ENCODE assay signal across 8 cellular contexts in the genomic region with DNA sequence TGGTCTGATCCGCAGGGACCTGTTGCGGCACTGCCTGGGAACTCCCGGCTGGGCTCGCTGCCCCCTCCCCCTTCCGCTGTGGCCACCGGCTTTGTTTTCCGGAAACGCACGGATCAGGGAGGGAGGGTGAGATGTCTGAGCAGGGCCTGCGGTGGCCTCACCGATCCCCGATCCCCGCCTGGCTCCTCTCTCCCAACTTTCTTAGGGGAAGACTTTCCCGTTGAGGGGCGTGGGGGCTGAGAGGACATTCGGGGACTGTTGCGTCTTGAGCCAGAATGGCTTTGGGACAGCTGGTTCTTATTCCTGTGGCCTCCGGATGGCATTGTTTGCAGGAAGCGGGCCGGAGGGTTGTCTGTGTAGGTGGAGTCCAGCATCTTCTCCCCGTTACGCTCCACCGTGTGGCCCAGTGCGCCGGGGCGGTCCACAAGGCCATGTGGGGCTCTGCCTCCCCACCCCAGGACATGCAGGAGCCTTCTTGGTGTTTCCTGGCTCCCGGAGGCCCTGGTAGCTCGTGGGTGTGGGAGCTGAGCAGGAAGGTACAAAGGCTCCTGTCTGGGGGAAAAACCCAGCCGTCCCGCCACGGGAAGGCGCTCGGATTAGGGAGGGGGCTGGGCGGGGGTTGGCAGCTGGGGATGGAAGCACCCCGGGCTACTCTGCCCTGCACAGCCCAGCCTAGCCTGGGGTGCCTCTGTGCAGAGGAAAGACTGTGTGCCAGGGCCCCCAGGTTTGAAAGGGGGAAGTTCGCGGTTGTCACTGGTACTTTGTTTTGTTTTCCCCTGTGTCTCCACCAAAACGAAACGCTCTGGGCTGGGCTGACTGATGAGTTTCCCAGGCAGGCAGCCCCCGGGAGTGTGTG. TPM values are rescaled to one million over a fixed set of nuclear protein-coding genes. Genes with fewer than 3 reads are reported as not detected.
DNase-seq lines count a peak whose midpoint lies in the region; ATAC-seq and TF ChIP-seq lines count a peak whose summit lies in the region.

No MANE protein-coding gene starts in this region.

- H3K4me3 ChIP-seq in KMS-11 (IDR thresholded peaks at IDR 0.05; ENCODE audit: insufficient read depth, low read depth, low read length): no peak overlapping the region
- H3K4me3 ChIP-seq in left ventricle myocardium inferior: peak overlapping the region; percentile 81
- peak overlapping the region; percentile 64 to 73 for H3K4me3 ChIP-seq in uterus

- peak overlapping the region; percentile 74 for H3K9ac ChIP-seq in KMS-11

- peak overlapping the region; percentile 85 for H3K27ac ChIP-seq in KMS-11
- peak overlapping the region; percentile 99 for H3K27ac ChIP-seq in left ventricle myocardium inferior (replicated peaks)
- H3K27ac ChIP-seq in uterus: peak overlapping the region; percentile 73 to 95

- peak; percentile 88 for DNase-seq in GM10266 (ENCODE audit: extremely low spot score)
- DNase-seq in T-helper 1 cell: peak; percentile 77 to 80 (median 79)
- peak in 33 of 56 donors; percentile 19 to 65 (median 38) for DNase-seq in amygdala (lab: John Stamatoyannopoulos, UW)
- peak; percentile 66 for DNase-seq in left ventricle myocardium inferior
- peak; percentile 47 for DNase-seq in renal cortical epithelial cell (ENCODE audit: low read depth)
- DNase-seq in uterus: peak; percentile 66 to 69

- H3K4me1 ChIP-seq in KMS-11 (ENCODE audit: low read depth, poor library complexity, severe bottlenecking) (peaks cover 14% of the 10 kb centered on the region), left ventricle myocardium inferior (peaks cover 55% of the 10 kb centered on the region), uterus (peaks cover 3 to 14% of the 10 kb centered on the region in 2 donors)

- TF ChIP-seq CTCF in GM10266 (IDR thresholded peaks at IDR 0.05; ENCODE audit: control insufficient read depth, insufficient read depth, low read depth, missing control alignments): no peak
- TF ChIP-seq CTCF in KMS-11 (conservative IDR thresholded peaks at IDR 0.05; ENCODE audit: low read depth, low read length): no peak
- TF ChIP-seq CTCF in left ventricle myocardium inferior (IDR thresholded peaks at IDR 0.05; ENCODE audit: borderline replicate concordance): no peak
- no peak for TF ChIP-seq CTCF in uterus (IDR thresholded peaks at IDR 0.05)

- H3K79me2 ChIP-seq in KMS-11 (ENCODE audit: insufficient read depth, low read depth): peaks cover 48% of the 10 kb centered on the region

- peaks cover 9% of the 10 kb centered on the region; the same call in 1 of the 2 replicates for H4K20me1 ChIP-seq in KMS-11 (ENCODE audit: insufficient read depth)

- no peak for TF ChIP-seq POLR2A in uterus (IDR thresholded peaks at IDR 0.05)

- H3K9me3 ChIP-seq in left ventricle myocardium inferior (replicated peaks): no peaks in the 10 kb centered on the region
- H3K9me3 ChIP-seq in uterus: no peaks in the 10 kb centered on the region

- H3K36me3 ChIP-seq in KMS-11 (ENCODE audit: insufficient read depth) (no peaks in the 10 kb centered on the region; the same call in 1 of the 2 replicates), left ventricle myocardium inferior (no peaks in the 10 kb centered on the region), uterus (no peaks in the 10 kb centered on the region)

- ATAC-seq in GM21619 (IDR thresholded peaks at IDR 0.05; ENCODE audit: unreplicated experiment): no peak

- H2AFZ ChIP-seq in KMS-11 (ENCODE audit: low read depth): peak overlapping the region; percentile 27; the same call in 1 of the 2 replicates

- peak overlapping the region; percentile 88 for H3K4me2 ChIP-seq in KMS-11

- intact Hi-C loops in left ventricle myocardium inferior (cut with micrococcal nuclease) (no loop called here), uterus (cut with DNase I; ENCODE audit: low total_unique reads) (no loop called here)

- H3K27me3 ChIP-seq in KMS-11 (ENCODE audit: insufficient read depth, low read depth) (no peaks in the 10 kb centered on the region), left ventricle myocardium inferior (ENCODE audit: low read depth) (no peaks in the 10 kb centered on the region), uterus (no peaks in the 10 kb centered on the region)

RNA-seq across cellular contexts. Expression of a gene that starts 1.3 kb away (rescaled TPM):
- 24.5 TPM for total RNA-seq in left ventricle myocardium inferior
- total RNA-seq in renal cortical epithelial cell: 65.1 and 78.4 TPM in 2 replicates
- total RNA-seq in uterus: 10 to 100 TPM in 3 of 4 donors, 1 to 10 TPM in 1; 8.2 to 59.4 (median 46.7) TPM

RNA-seq across cellular contexts. Expression of a gene that starts 37.1 kb away (rescaled TPM):
- total RNA-seq in left ventricle myocardium inferior (1.8 TPM), renal cortical epithelial cell (2.6 and 6.5 TPM in 2 replicates), uterus (1 to 10 TPM; 1.0 to 5.5 (median 2.8) TPM)

RNA-seq across cellular contexts. Expression of a gene that starts 37.1 kb away (rescaled TPM):
- total RNA-seq in left ventricle myocardium inferior (16.2 TPM), renal cortical epithelial cell (45.5 and 135 TPM in 2 replicates), uterus (10 to 100 TPM in 3 of 4 donors, 1 to 10 TPM in 1; 9.5 to 68.9 (median 28.0) TPM)

RNA-seq across cellular contexts. Expression of a gene that starts 57.0 kb away (rescaled TPM):
- total RNA-seq in left ventricle myocardium inferior: 55.6 TPM
- 34.2 and 46.7 TPM in 2 replicates for total RNA-seq in renal cortical epithelial cell
- 100 to 1,000 TPM in 1 of 4 donors, 10 to 100 TPM in 3; 33.8 to 142 (median 63.7) TPM for total RNA-seq in uterus

Comparison
In these comparisons a context has a peak if more than half of its experiments do, and no peak if none do; other contexts are left out.
1. DNase-seq: peak in every context shown above with its lines; median percentile 88 in GM10266; 79 in T-helper 1 cell; 68 in uterus; 66 in left ventricle myocardium inferior; 47 in renal cortical epithelial cell; 38 in amygdala.